28 cellular contexts compared by ENCODE assay signal in the genomic region with DNA sequence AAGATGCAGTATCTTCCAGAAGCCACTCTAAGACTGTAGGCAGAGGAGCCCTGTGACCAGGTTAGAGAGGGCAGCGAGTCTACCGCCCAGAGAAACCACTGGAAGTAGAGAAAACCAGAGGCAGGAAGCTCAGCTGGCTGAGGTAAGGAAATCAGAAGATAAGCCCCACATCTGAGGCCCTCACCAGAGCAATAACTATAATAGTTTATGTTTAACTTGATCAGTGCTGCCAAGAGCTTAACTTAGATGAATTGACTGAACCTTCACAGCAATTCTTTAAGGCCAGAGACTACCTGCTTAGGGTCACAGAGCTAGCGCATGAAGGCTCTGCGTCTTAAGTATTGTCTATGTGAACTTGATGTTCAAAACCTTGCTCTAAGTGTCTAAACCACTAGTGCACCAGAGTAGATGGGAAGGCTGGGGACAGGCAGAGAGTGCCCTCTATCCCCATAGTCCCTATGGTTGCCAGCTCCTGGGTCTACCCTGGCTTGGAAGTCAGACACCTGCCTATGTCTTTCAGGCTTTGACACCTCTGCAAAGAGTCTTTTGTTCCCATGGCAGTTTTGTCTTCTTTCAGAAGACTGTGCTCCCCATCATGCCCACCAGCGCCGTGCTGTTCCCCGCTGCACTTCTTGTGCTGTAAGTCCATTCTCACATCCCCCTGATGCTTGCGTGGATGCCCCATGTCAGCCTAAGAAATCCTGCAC.
"Had no signal": no experiment of that assay in that cellular context is flagged by ENCODE, and none has a peak within 500 bp of the region (broad histone marks: within the 10 kb centered on the region; RNA-seq: fewer than 3 reads in every experiment).

No MANE protein-coding gene starts in this region.

- H3K4me3 Mint-ChIP-seq: activated CD8-positive, alpha-beta T cell treated with anti-CD3 and anti-CD28 coated beads for 36 hours; stimulated activated memory B cell treated with anti-CD40 and anti-IgM and Interleukin-4, amounts not matched to agents 10 μg/mL and 1 μg/mL and 100 μg/mL, for 72 hours; stimulated activated naive CD8-positive, alpha-beta T cell treated with anti-CD3 and anti-CD28 coated beads, Interleukin-15, amount 100 ng/mL, for 72 hours; WTC11 had no signal

- ATAC-seq: activated CD8-positive, alpha-beta T cell treated with anti-CD3 and anti-CD28 coated beads for 36 hours; activated naive CD4-positive, alpha-beta T cell treated with anti-CD3 and anti-CD28 coated beads, Interleukin-2, amount 50 U/mL, for 72 hours; left ventricle myocardium superior; stimulated activated memory B cell treated with anti-CD40 and anti-IgM and Interleukin-4, amounts not matched to agents 10 μg/mL and 1 μg/mL and 100 μg/mL, for 72 hours; stimulated activated naive CD8-positive, alpha-beta T cell treated with anti-CD3 and anti-CD28 coated beads, Interleukin-15, amount 100 ng/mL, for 72 hours; upper lobe of right lung; WTC11 had no signal

- H3K36me3 ChIP-seq: breast epithelium, esophagus squamous epithelium, ovary, sigmoid colon, upper lobe of right lung had no signal

- H3K4me2 ChIP-seq: smooth muscle cell had no signal

- H3K4me3 ChIP-seq: breast epithelium, esophagus squamous epithelium, ovary, sigmoid colon, smooth muscle cell, upper lobe of right lung had no signal

- H3K4me1 ChIP-seq: breast epithelium, esophagus squamous epithelium, sigmoid colon, upper lobe of right lung had no signal

- H3K27me3 ChIP-seq: breast epithelium, ovary, sigmoid colon, upper lobe of right lung had no signal

- H3K36me3 Mint-ChIP-seq: activated naive CD4-positive, alpha-beta T cell treated with anti-CD3 and anti-CD28 coated beads, Interleukin-2, amount 50 U/mL, for 72 hours; stimulated activated memory B cell treated with anti-CD40 and anti-IgM and Interleukin-4, amounts not matched to agents 10 μg/mL and 1 μg/mL and 100 μg/mL, for 72 hours; WTC11 had no signal

- H3K27ac Mint-ChIP-seq: activated CD8-positive, alpha-beta T cell treated with anti-CD3 and anti-CD28 coated beads for 36 hours; activated naive CD4-positive, alpha-beta T cell treated with anti-CD3 and anti-CD28 coated beads, Interleukin-2, amount 50 U/mL, for 72 hours; progenitor cell of endocrine pancreas; stimulated activated memory B cell treated with anti-CD40 and anti-IgM and Interleukin-4, amounts not matched to agents 10 μg/mL and 1 μg/mL and 100 μg/mL, for 72 hours; stimulated activated naive CD8-positive, alpha-beta T cell treated with anti-CD3 and anti-CD28 coated beads, Interleukin-15, amount 100 ng/mL, for 72 hours; WTC11 had no signal

- FAIRE-seq: islet of Langerhans had no signal

- DNase-seq: activated CD4-positive, alpha-beta T cell treated with anti-CD3 and anti-CD28 coated beads, Interleukin-2, amount 50 U/mL, for 1 hour; activated CD8-positive, alpha-beta T cell treated with anti-CD3 and anti-CD28 coated beads for 36 hours; activated naive CD4-positive, alpha-beta T cell; activated T-cell treated with anti-CD3 and anti-CD28 coated beads, Interleukin-2, amount 50 U/mL, for 48 hours; central memory CD4-positive, alpha-beta T cell; dermis blood vessel endothelial cell; effector CD4-positive, alpha-beta T cell; esophagus squamous epithelium; foreskin melanocyte; left ventricle myocardium superior; naive B cell; ovary; sigmoid colon; stimulated activated CD4-positive, alpha-beta T cell treated with anti-CD3 and anti-CD28 coated beads, Interleukin-1b, Interleukin-23, amount 100 ng/mL, for 48 hours; stimulated activated CD4-positive, alpha-beta T cell treated with anti-CD3 and anti-CD28 coated beads, Interleukin-4, amount 100 ng/mL, for 4 hours; stimulated activated CD8-positive, alpha-beta memory T cell treated with anti-CD3 and anti-CD28 coated beads, Interleukin-4, amount 100 ng/mL, for 48 hours; stimulated activated naive CD8-positive, alpha-beta T cell treated with anti-CD3 and anti-CD28 coated beads, Interleukin-15, amount 100 ng/mL, for 72 hours; substantia nigra; T-helper 1 cell; upper lobe of right lung had no signal

- H3K27ac ChIP-seq: breast epithelium, epithelial cell of prostate, esophagus squamous epithelium, ovary, sigmoid colon, upper lobe of right lung had no signal

- H3K4me1 Mint-ChIP-seq: naive B cell; stimulated activated memory B cell treated with anti-CD40 and anti-IgM and Interleukin-4, amounts not matched to agents 10 μg/mL and 1 μg/mL and 100 μg/mL, for 72 hours; stimulated activated naive CD8-positive, alpha-beta T cell treated with anti-CD3 and anti-CD28 coated beads, Interleukin-15, amount 100 ng/mL, for 72 hours; WTC11 had no signal

- H3K27me3 Mint-ChIP-seq: stimulated activated naive CD8-positive, alpha-beta T cell treated with anti-CD3 and anti-CD28 coated beads, Interleukin-15, amount 100 ng/mL, for 72 hours had no signal

- H3K9me3 ChIP-seq: breast epithelium, esophagus squamous epithelium, ovary, sigmoid colon, upper lobe of right lung had no signal
